ENCODE assay signal across 8 cellular contexts in genomic region chrX:136577562-136577961, GRCh38. TPM values are rescaled to one million over a fixed set of nuclear protein-coding genes. Genes with fewer than 3 reads are reported as not detected.
DNase-seq lines count a peak whose midpoint lies in the region; TF ChIP-seq lines count a peak whose summit lies in the region.

No MANE protein-coding gene starts in this region.

- H3K9me2 ChIP-seq in PC-9 (ENCODE audit: insufficient read depth): no peaks in the 10 kb centered on the region

- 6% methylated on average over 6 of the region's 6 CpGs; no CpG with 5 or more reads in 1 of the 2 donors for WGBS in transverse colon (ENCODE audit: low coverage in 1 of 2), 2 donors

- H3K36me3 Mint-ChIP-seq in activated T-helper 1 cell treated with anti-CD3 and anti-CD28 coated beads, Interleukin-12 subunit alpha, Interleukin-12 subunit beta, Interleukin-2, Interleukin-4 antibody, amounts not matched to agents 30 ng/mL and 10 ng/mL and 1 ng/mL, durations not matched to agents 14 hours and 24 hours and 36 hours (ENCODE audit: low read depth): no peaks in the 10 kb centered on the region
- H3K36me3 Mint-ChIP-seq in osteocyte (ENCODE audit: unreplicated experiment): no peaks in the 10 kb centered on the region

- 0 out of 2 replicates have a peak, but pooled peaks cover 3% of the 10 kb centered on the region for H3F3A ChIP-seq in PC-9 (ENCODE audit: insufficient read depth, low read depth)

- H3K4me1 ChIP-seq in PC-9 (replicated peaks; ENCODE audit: insufficient read depth) (peaks cover 15% of the 10 kb centered on the region), transverse colon (no peaks in the 10 kb centered on the region)

- TF ChIP-seq POLR2A in transverse colon (IDR thresholded peaks at IDR 0.05): no peak

- peak; percentile 57 for TF ChIP-seq CTCF in GM20000 (IDR thresholded peaks at IDR 0.05; ENCODE audit: extremely low read depth, missing control alignments)
- TF ChIP-seq CTCF in PC-9 (conservative IDR thresholded peaks at IDR 0.05): peak; percentile 74
- TF ChIP-seq CTCF in fibroblast of the aortic adventitia (IDR thresholded peaks at IDR 0.05; ENCODE audit: insufficient read depth, low read length): peak; percentile 87
- peak; percentile 68 for TF ChIP-seq CTCF in osteocyte (IDR thresholded peaks at IDR 0.05)
- TF ChIP-seq CTCF in transverse colon (IDR thresholded peaks at IDR 0.05): peak; percentile 39 to 53 (median 49)

- POLR2A ChIA-PET in PC-9 (lab: Charles Lee; ENCODE audit: unreplicated experiment): no interaction called here

- no TSS peak for BruUV-seq in PC-9 (replicated peaks; lab: Mats Ljungman, UMichigan)

- TF ChIP-seq EP300 in transverse colon (IDR thresholded peaks at IDR 0.05; ENCODE audit: low read depth): no peak

- no peaks in the 10 kb centered on the region for H4K20me1 ChIP-seq in PC-9 (ENCODE audit: insufficient read depth)

- peak overlapping the region; percentile 80 for H3K27ac Mint-ChIP-seq in activated T-helper 1 cell treated with anti-CD3 and anti-CD28 coated beads, Interleukin-12 subunit alpha, Interleukin-12 subunit beta, Interleukin-2, Interleukin-4 antibody, amounts not matched to agents 30 ng/mL and 10 ng/mL and 1 ng/mL, durations not matched to agents 14 hours and 24 hours and 36 hours
- H3K27ac Mint-ChIP-seq in osteocyte (ENCODE audit: unreplicated experiment): no peak overlapping the region

- H3K4me3 ChIP-seq in PC-9 (no peak overlapping the region), fibroblast of the aortic adventitia (ENCODE audit: low read depth, low read length) (no peak overlapping the region), transverse colon (no peak overlapping the region)

- in situ Hi-C loops in transverse colon (cut with MboI; ENCODE audit: low pct_ligation_motif_present in 1 of 4, low pct_unique_long_range_greater_than_20kb in 1 of 4, low sequenced_read_pairs in 3 of 4): no loop called here

- H3K9me3 ChIP-seq in PC-9 (ENCODE audit: insufficient read depth, low read depth): no peaks in the 10 kb centered on the region
- H3K9me3 ChIP-seq in transverse colon: no peaks in the 10 kb centered on the region

- no peaks in the 10 kb centered on the region for H3K27me3 Mint-ChIP-seq in activated T-helper 1 cell treated with anti-CD3 and anti-CD28 coated beads, Interleukin-12 subunit alpha, Interleukin-12 subunit beta, Interleukin-2, Interleukin-4 antibody, amounts not matched to agents 30 ng/mL and 10 ng/mL and 1 ng/mL, durations not matched to agents 14 hours and 24 hours and 36 hours (ENCODE audit: insufficient read depth)
- peaks cover 7% of the 10 kb centered on the region for H3K27me3 Mint-ChIP-seq in osteocyte (ENCODE audit: unreplicated experiment)

- H3K79me2 ChIP-seq in PC-9 (ENCODE audit: low read depth): no peaks in the 10 kb centered on the region

- intact Hi-C loops in PC-9 (cut with micrococcal nuclease; ENCODE audit: unreplicated experiment): loop anchor here (1.0 to 10.0 kb wide), 6 partner anchors 80 to 549 kb away; partner anchors contain the start of gene HTATSF1
- intact Hi-C loops in activated T-helper 1 cell treated with anti-CD3 and anti-CD28 coated beads, Interleukin-12 subunit alpha, Interleukin-12 subunit beta, Interleukin-2, Interleukin-4 antibody, amounts not matched to agents 30 ng/mL and 10 ng/mL and 1 ng/mL, durations not matched to agents 14 hours and 24 hours and 36 hours (cut with micrococcal nuclease): loop anchor here (1.0 to 10.0 kb wide), 4 partner anchors 8 to 553 kb away; no protein-coding TSS in a partner anchor
- intact Hi-C loops in transverse colon (cut with DNase I; ENCODE audit: low total_unique reads): no loop called here

- H3K4me3 Mint-ChIP-seq in activated T-helper 1 cell treated with anti-CD3 and anti-CD28 coated beads, Interleukin-12 subunit alpha, Interleukin-12 subunit beta, Interleukin-2, Interleukin-4 antibody, amounts not matched to agents 30 ng/mL and 10 ng/mL and 1 ng/mL, durations not matched to agents 14 hours and 24 hours and 36 hours: peak overlapping the region; percentile 42
- H3K4me3 Mint-ChIP-seq in osteocyte (ENCODE audit: unreplicated experiment): no peak overlapping the region

- CTCF ChIA-PET in PC-9 (lab: Charles Lee): interaction anchor here (1.1 kb wide), 1 partner anchor 549 kb away, joined by 3 read pairs; no protein-coding TSS in a partner anchor

- no peak overlapping the region for H3K4me2 ChIP-seq in PC-9

- H3K27me3 ChIP-seq in PC-9 (ENCODE audit: insufficient read depth, low read depth): no peaks in the 10 kb centered on the region
- H3K27me3 ChIP-seq in transverse colon: no peaks in the 10 kb centered on the region

- H3K27ac ChIP-seq in PC-9: no peak overlapping the region
- no peak overlapping the region for H3K27ac ChIP-seq in transverse colon

- DNase-seq in DMS 273 (lab: John Stamatoyannopoulos, UW; ENCODE audit: unreplicated experiment) (peak; percentile 81), GM20000 (ENCODE audit: low spot score) (peak; percentile 42), HPDE6-E6E7 (ENCODE audit: extremely low spot score) (peak; percentile 37), PC-9 (peak in 1 of 2 experiments; percentile 68), fibroblast of the aortic adventitia (ENCODE audit: low read depth) (peak; percentile 56), osteocyte (ENCODE audit: extremely low spot score, unreplicated experiment) (no peak), transverse colon (peak; percentile 61)
- peak; percentile 63 for DNase-seq in activated T-helper 1 cell treated with anti-CD3 and anti-CD28 coated beads, Interleukin-12 subunit alpha, Interleukin-12 subunit beta, Interleukin-2, Interleukin-4 antibody, amounts not matched to agents 30 ng/mL and 10 ng/mL and 1 ng/mL, durations not matched to agents 14 hours and 24 hours and 36 hours (ENCODE audit: low spot score)

- H3K36me3 ChIP-seq in PC-9 (ENCODE audit: low read depth) (no peaks in the 10 kb centered on the region), transverse colon (no peaks in the 10 kb centered on the region)

- H3K9me3 Mint-ChIP-seq in activated T-helper 1 cell treated with anti-CD3 and anti-CD28 coated beads, Interleukin-12 subunit alpha, Interleukin-12 subunit beta, Interleukin-2, Interleukin-4 antibody, amounts not matched to agents 30 ng/mL and 10 ng/mL and 1 ng/mL, durations not matched to agents 14 hours and 24 hours and 36 hours: no peaks in the 10 kb centered on the region
- peaks cover 4% of the 10 kb centered on the region for H3K9me3 Mint-ChIP-seq in osteocyte (ENCODE audit: unreplicated experiment)

- H3K4me1 Mint-ChIP-seq in activated T-helper 1 cell treated with anti-CD3 and anti-CD28 coated beads, Interleukin-12 subunit alpha, Interleukin-12 subunit beta, Interleukin-2, Interleukin-4 antibody, amounts not matched to agents 30 ng/mL and 10 ng/mL and 1 ng/mL, durations not matched to agents 14 hours and 24 hours and 36 hours (ENCODE audit: low read depth): peaks cover 42% of the 10 kb centered on the region
- H3K4me1 Mint-ChIP-seq in osteocyte (ENCODE audit: unreplicated experiment): no peaks in the 10 kb centered on the region

- H2AFZ ChIP-seq in PC-9: no peak overlapping the region

RNA-seq across cellular contexts. Expression of gene VGLL1, which starts 45.5 kb away (rescaled TPM):
- total RNA-seq in PC-9 (2021) (112 and 154 TPM in 2 replicates), fibroblast of the aortic adventitia (ENCODE audit: low replicate concordance) (not detected in 2 replicates), osteocyte (not detected in 2 replicates), transverse colon (not detected)
- total RNA-seq in activated T-helper 1 cell treated with anti-CD3 and anti-CD28 coated beads, Interleukin-12 subunit alpha, Interleukin-12 subunit beta, Interleukin-2, Interleukin-4 antibody, amounts not matched to agents 30 ng/mL and 10 ng/mL and 1 ng/mL, durations not matched to agents 14 hours and 24 hours and 36 hours: not detected in 2 replicates

Comparison
In these comparisons a context has a peak if more than half of its experiments do, and no peak if none do; other contexts are left out.
1. RNA of gene VGLL1, which starts 45.5 kb away (total RNA-seq): 112 to 154 TPM in PC-9; not detected in activated T-helper 1 cell treated with anti-CD3 and anti-CD28 coated beads, Interleukin-12 subunit alpha, Interleukin-12 subunit beta, Interleukin-2, Interleukin-4 antibody, amounts not matched to agents 30 ng/mL and 10 ng/mL and 1 ng/mL, durations not matched to agents 14 hours and 24 hours and 36 hours, not detected in fibroblast of the aortic adventitia, not detected in osteocyte and not detected in transverse colon; every median in the first group is over 100 times any median in the second.
2. Peak in every context shown above with its lines, with median percentiles within 50 percentile points of each other: CTCF ChIP-seq.